ENCODE assay signal across 8 cellular contexts in the genomic region with DNA sequence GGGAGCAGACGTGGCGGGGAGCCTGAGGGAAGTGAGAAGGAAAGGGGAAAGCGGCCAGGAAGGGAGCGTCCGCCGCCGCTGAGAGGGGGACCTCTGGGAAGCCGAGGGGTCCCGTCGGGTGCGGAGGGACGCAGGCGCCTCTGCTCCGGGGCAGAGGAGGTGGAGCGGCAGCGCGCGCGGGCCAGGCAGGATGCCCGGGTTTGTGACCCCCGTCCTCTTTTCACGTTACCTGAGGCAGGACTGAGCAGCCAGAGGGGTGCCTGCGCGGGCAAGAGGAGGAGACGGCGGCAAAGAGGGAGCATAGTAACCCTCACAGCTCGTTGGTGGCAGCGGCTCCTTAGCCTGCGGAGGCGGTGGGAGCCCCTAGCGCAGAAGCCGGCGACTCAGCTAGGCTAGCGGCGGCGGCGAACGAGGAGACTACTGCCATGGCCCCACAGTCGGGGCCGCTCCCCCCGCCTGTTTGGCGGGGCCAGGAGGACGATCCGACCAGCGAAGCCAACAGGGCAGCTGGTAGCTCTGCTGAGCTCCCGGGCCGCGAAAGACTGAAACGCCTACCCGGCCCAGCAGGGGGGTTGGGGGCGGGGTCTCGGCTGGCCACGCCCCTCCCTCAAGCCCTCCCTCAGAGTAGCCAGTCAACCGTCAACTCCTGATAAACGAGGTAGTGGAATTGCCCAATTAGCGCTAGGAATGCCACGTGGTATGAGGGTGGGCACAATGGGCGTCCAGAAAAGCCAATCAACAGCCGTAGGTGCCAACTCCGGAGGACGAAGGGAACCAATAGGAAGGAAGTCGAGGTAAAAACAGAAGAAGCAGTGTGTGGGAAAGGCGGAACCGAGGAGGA. TPM values are rescaled to one million over a fixed set of nuclear protein-coding genes. Genes with fewer than 3 reads are reported as not detected.
A peak's percentile ranks its signal among the peaks of the same experiment; 100 is the strongest.
DNase-seq lines count a peak whose midpoint lies in the region; ATAC-seq and TF ChIP-seq lines count a peak whose summit lies in the region.

A gene with protein sequence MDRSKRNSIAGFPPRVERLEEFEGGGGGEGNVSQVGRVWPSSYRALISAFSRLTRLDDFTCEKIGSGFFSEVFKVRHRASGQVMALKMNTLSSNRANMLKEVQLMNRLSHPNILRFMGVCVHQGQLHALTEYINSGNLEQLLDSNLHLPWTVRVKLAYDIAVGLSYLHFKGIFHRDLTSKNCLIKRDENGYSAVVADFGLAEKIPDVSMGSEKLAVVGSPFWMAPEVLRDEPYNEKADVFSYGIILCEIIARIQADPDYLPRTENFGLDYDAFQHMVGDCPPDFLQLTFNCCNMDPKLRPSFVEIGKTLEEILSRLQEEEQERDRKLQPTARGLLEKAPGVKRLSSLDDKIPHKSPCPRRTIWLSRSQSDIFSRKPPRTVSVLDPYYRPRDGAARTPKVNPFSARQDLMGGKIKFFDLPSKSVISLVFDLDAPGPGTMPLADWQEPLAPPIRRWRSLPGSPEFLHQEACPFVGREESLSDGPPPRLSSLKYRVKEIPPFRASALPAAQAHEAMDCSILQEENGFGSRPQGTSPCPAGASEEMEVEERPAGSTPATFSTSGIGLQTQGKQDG (minus strand): TSS at position 541 of the 841 bp plus-strand sequence. CDS start 33,378 bp downstream, outside the sequence.

- no peaks in the 10 kb centered on the region for H3K36me3 ChIP-seq in left lung

- no peak within 1 kb of the TSS for H3K4me3 Mint-ChIP-seq in activated CD4-positive, alpha-beta T cell treated with anti-CD3 and anti-CD28 coated beads, Interleukin-2, amount 10 ng/mL, durations not matched to agents 7 days and 5 days

- POLR2A ChIA-PET in activated CD4-positive, alpha-beta T cell treated with anti-CD3 and anti-CD28 coated beads, Interleukin-2, amount 10 ng/mL, durations not matched to agents 7 days and 5 days (lab: Charles Lee), result interaction anchor here (0.6 to 2.1 kb wide), 2 partner anchors 86 to 150 kb away, joined by 7 to 9 read pairs; partner anchors contain the start of genes MUTYH and TOE1

- peaks cover 5 to 24% of the 10 kb centered on the region in 2 donors for H3K4me1 ChIP-seq in left lung

- no peaks in the 10 kb centered on the region for H3K9me3 Mint-ChIP-seq in activated CD4-positive, alpha-beta T cell treated with anti-CD3 and anti-CD28 coated beads, Interleukin-2, amount 10 ng/mL, durations not matched to agents 7 days and 5 days

- CTCF ChIA-PET in activated CD4-positive, alpha-beta T cell treated with anti-CD3 and anti-CD28 coated beads, Interleukin-2, amount 10 ng/mL, durations not matched to agents 7 days and 5 days (lab: Charles Lee), result interaction anchor here (0.6 to 4.2 kb wide), 8 partner anchors 13 to 653 kb away, joined by 3 to 18 read pairs (median 4); partner anchors contain the start of genes HECTD3, MUTYH, TOE1 and UROD

- H3K9me3 ChIP-seq in left lung, result no peaks in the 10 kb centered on the region

- no peaks in the 10 kb centered on the region for H3K36me3 Mint-ChIP-seq in activated CD4-positive, alpha-beta T cell treated with anti-CD3 and anti-CD28 coated beads, Interleukin-2, amount 10 ng/mL, durations not matched to agents 7 days and 5 days (ENCODE audit: low read depth)

- peak; percentile 15 to 50 for TF ChIP-seq CTCF in left lung (IDR thresholded peaks at IDR 0.05)

- peak; percentile 85 for ATAC-seq in GM19372 (IDR thresholded peaks at IDR 0.05; ENCODE audit: low read depth, unreplicated experiment)
- peak; percentile 84 for ATAC-seq in HG03520 (IDR thresholded peaks at IDR 0.05; ENCODE audit: unreplicated experiment)
- ATAC-seq in left lung, result peak; percentile 98

- DNase-seq in CD1c-positive myeloid dendritic cell (ENCODE audit: extremely low spot score) (peak; percentile 98), NCI-H526 (lab: John Stamatoyannopoulos, UW) (peak; percentile 100), dermis microvascular lymphatic vessel endothelial cell (ENCODE audit: low read depth in 2 of 2) (peak; percentile 100), left lung (peak; percentile 96 to 97)
- DNase-seq in activated CD4-positive, alpha-beta T cell treated with anti-CD3 and anti-CD28 coated beads, Interleukin-2, amount 10 ng/mL, durations not matched to agents 7 days and 5 days, result peak; percentile 98
- peak; percentile 96 for DNase-seq in stimulated activated CD4-positive, alpha-beta T cell treated with anti-CD3 and anti-CD28 coated beads, Interleukin-2, amount 100 ng/mL, for 4 hours (ENCODE audit: low read depth)

- intact Hi-C loops in left lung (cut with DNase I), result loop anchor here in 1 of 2 donors (5.0 to 10.0 kb wide), 3 partner anchors 129 to 476 kb away; partner anchors contain the start of genes HECTD3 and UROD

- peak within 1 kb of the TSS; percentile 76 to 81 for H3K27ac ChIP-seq in left lung

- H3K27me3 Mint-ChIP-seq in activated CD4-positive, alpha-beta T cell treated with anti-CD3 and anti-CD28 coated beads, Interleukin-2, amount 10 ng/mL, durations not matched to agents 7 days and 5 days, result peaks cover 3% of the 10 kb centered on the region

- no peak within 1 kb of the TSS for H3K27ac Mint-ChIP-seq in activated CD4-positive, alpha-beta T cell treated with anti-CD3 and anti-CD28 coated beads, Interleukin-2, amount 10 ng/mL, durations not matched to agents 7 days and 5 days

- no peaks in the 10 kb centered on the region for H3K27me3 ChIP-seq in left lung

- H3K4me3 ChIP-seq in left lung, result peak within 1 kb of the TSS; percentile 77 to 90

- H3K4me1 Mint-ChIP-seq in activated CD4-positive, alpha-beta T cell treated with anti-CD3 and anti-CD28 coated beads, Interleukin-2, amount 10 ng/mL, durations not matched to agents 7 days and 5 days, result peaks cover 13% of the 10 kb centered on the region

RNA-seq across cellular contexts. Expression of the gene that starts here (rescaled TPM):
- 1 to 10 TPM; 2.6 to 3.5 TPM for total RNA-seq in activated CD4-positive, alpha-beta T cell treated with anti-CD3 and anti-CD28 coated beads, Interleukin-2, amount 10 ng/mL, durations not matched to agents 7 days and 5 days
- total RNA-seq in dermis microvascular lymphatic vessel endothelial cell, result 4.2 and 5.9 TPM in 2 replicates
- 1 to 10 TPM; 4.3 to 5.9 TPM for total RNA-seq in left lung

Comparison
In these comparisons a context has a peak if more than half of its experiments do, and no peak if none do; other contexts are left out.
1. Peak in every context shown above with its lines: DNase-seq, ATAC-seq, H3K4me3 ChIP-seq and H3K27ac ChIP-seq.